Comparison of ENCODE assay signal across 1 cellular context in genomic region chr1:23483327-23484252, GRCh38.
TF ChIP-seq lines count a peak whose summit lies in the region.

ASAP3 (minus strand) TSS chr1:23484179; CDS start chr1:23484133, 46 bp downstream.

TF ChIP-seq in HepG2, 621 proteins besides CTCF, POLR2A, EP300 and RAD21 (continued from another document and continues in another):
- TF ChIP-seq JDP2 (CRISPR knock-in tag; IDR thresholded peaks at IDR 0.05; ENCODE audit: borderline replicate concordance) (no peak), MNT (IDR thresholded peaks at IDR 0.05) (no peak), ZNF740 (CRISPR knock-in tag; IDR thresholded peaks at IDR 0.05) (no peak), SMAD3 (CRISPR knock-in tag; IDR thresholded peaks at IDR 0.05) (no peak), ZNF18 (CRISPR knock-in tag; IDR thresholded peaks at IDR 0.05; ENCODE audit: insufficient replicate concordance) (peak; percentile 78), ERF (CRISPR knock-in tag; IDR thresholded peaks at IDR 0.05) (0 out of 2 replicates have a peak, but pooled peaks have one; percentile 24), ZNF883 (CRISPR knock-in tag; IDR thresholded peaks at IDR 0.05; ENCODE audit: not compliant biosample characterization) (peak; percentile 48), ZBTB46 (CRISPR knock-in tag; IDR thresholded peaks at IDR 0.05; ENCODE audit: borderline replicate concordance) (0 out of 2 replicates have a peak, but pooled peaks have one; percentile 26), WIZ (CRISPR knock-in tag; IDR thresholded peaks at IDR 0.05) (no peak), RBM39 (IDR thresholded peaks at IDR 0.05; ENCODE audit: low read depth, low read length, poor library complexity, severe bottlenecking) (peak; percentile 73), ZFP91 (CRISPR knock-in tag; IDR thresholded peaks at IDR 0.05; ENCODE audit: borderline replicate concordance) (peak; percentile 35; the same call in 1 of the 2 replicates), ZSCAN21 (CRISPR knock-in tag; IDR thresholded peaks at IDR 0.05; ENCODE audit: borderline replicate concordance) (peak; percentile 64; the same call in 1 of the 2 replicates), KAT7 (CRISPR knock-in tag; IDR thresholded peaks at IDR 0.05; ENCODE audit: borderline replicate concordance) (no peak), TAF1 (CRISPR knock-in tag; IDR thresholded peaks at IDR 0.05) (peak; percentile 65), EED (CRISPR knock-in tag; IDR thresholded peaks at IDR 0.05) (no peak), ATM (IDR thresholded peaks at IDR 0.05; ENCODE audit: borderline replicate concordance) (no peak), MTF1 (CRISPR knock-in tag; IDR thresholded peaks at IDR 0.05) (no peak), GMEB1 (CRISPR knock-in tag; IDR thresholded peaks at IDR 0.05; ENCODE audit: borderline replicate concordance) (0 out of 2 replicates have a peak, but pooled peaks have one; percentile 12), PREB (CRISPR knock-in tag; IDR thresholded peaks at IDR 0.05) (0 out of 2 replicates have a peak, but pooled peaks have one; percentile 31), ZNF770 (CRISPR knock-in tag; IDR thresholded peaks at IDR 0.05) (0 out of 2 replicates have a peak, but pooled peaks have one; percentile 37), YEATS4 (CRISPR knock-in tag; IDR thresholded peaks at IDR 0.05; ENCODE audit: borderline replicate concordance) (peak; percentile 53), ZFP37 (CRISPR knock-in tag; IDR thresholded peaks at IDR 0.05; ENCODE audit: borderline replicate concordance) (no peak), ZNF441 (CRISPR knock-in tag; IDR thresholded peaks at IDR 0.05; ENCODE audit: borderline replicate concordance) (peak; percentile 50; the same call in 1 of the 2 replicates), SIX4 (CRISPR knock-in tag; IDR thresholded peaks at IDR 0.05) (no peak), ELK4 (CRISPR knock-in tag; IDR thresholded peaks at IDR 0.05; ENCODE audit: borderline replicate concordance) (no peak), MLXIP (CRISPR knock-in tag; IDR thresholded peaks at IDR 0.05; ENCODE audit: borderline replicate concordance) (peak; percentile 32; the same call in 1 of the 2 replicates), BCL6 (CRISPR knock-in tag; IDR thresholded peaks at IDR 0.05) (no peak), TCF7 (IDR thresholded peaks at IDR 0.05; ENCODE audit: low read depth) (no peak), NFRKB (IDR thresholded peaks at IDR 0.05) (no peak), NCOA1 (CRISPR knock-in tag; IDR thresholded peaks at IDR 0.05) (no peak), FOXP1 (IDR thresholded peaks at IDR 0.05) (no peak), FOXP1 (CRISPR knock-in tag; IDR thresholded peaks at IDR 0.05) (no peak), ZNF142 (CRISPR knock-in tag; IDR thresholded peaks at IDR 0.05) (no peak), NAIF1 (CRISPR knock-in tag; IDR thresholded peaks at IDR 0.05; ENCODE audit: borderline replicate concordance) (no peak)
